Comparison of ENCODE assay signal across 12 cellular contexts in genomic region chr9:124399999-124400940, GRCh38. TPM values are rescaled to one million over a fixed set of nuclear protein-coding genes. Genes with fewer than 3 reads are reported as not detected.
DNase-seq lines count a peak whose midpoint lies in the region; ATAC-seq and TF ChIP-seq lines count a peak whose summit lies in the region.
"Had no signal": no experiment of that assay in that cellular context is flagged by ENCODE, and none has a peak within 500 bp of the region (broad histone marks: within the 10 kb centered on the region; RNA-seq: fewer than 3 reads in every experiment).

No MANE protein-coding gene starts in this region.

- H3K27ac ChIP-seq in HUES64 (ENCODE audit: low read depth, low read length), result peak overlapping the region; percentile 2
- peak overlapping the region; percentile 40 for H3K27ac ChIP-seq in iPS-20b (ENCODE audit: low read length)
- H3K27ac ChIP-seq in effector memory CD4-positive, alpha-beta T cell (ENCODE audit: insufficient read depth, low read length, poor library complexity, severe bottlenecking), result no peak overlapping the region
- H3K27ac ChIP-seq: pancreas had no signal

- no peaks in the 10 kb centered on the region for H3K27me3 Mint-ChIP-seq in brain
- H3K27me3 Mint-ChIP-seq: activated naive CD4-positive, alpha-beta T cell treated with anti-CD3 and anti-CD28 coated beads, Interleukin-2, amount 50 U/mL, for 24 hours had no signal

- H3K4me1 ChIP-seq in HUES64 (ENCODE audit: insufficient read depth, low read length) (peaks cover 26% of the 10 kb centered on the region), iPS-20b (ENCODE audit: insufficient read depth, low read length) (peaks cover 19% of the 10 kb centered on the region)
- no peaks in the 10 kb centered on the region for H3K4me1 ChIP-seq in effector memory CD4-positive, alpha-beta T cell (ENCODE audit: control insufficient read depth, insufficient read depth, low read length, poor library complexity, severe bottlenecking)
- H3K4me1 ChIP-seq: pancreas had no signal

- peak overlapping the region; percentile 63 to 96 (median 95) for H3K27ac Mint-ChIP-seq in brain
- H3K27ac Mint-ChIP-seq in stimulated activated effector memory CD8-positive, alpha-beta T cell treated with anti-CD3 and anti-CD28 coated beads, Interleukin-12 subunit alpha, Interleukin-12 subunit beta, amount 100 ng/mL, for 72 hours, result peak overlapping the region; percentile 85
- H3K27ac Mint-ChIP-seq: activated naive CD4-positive, alpha-beta T cell treated with anti-CD3 and anti-CD28 coated beads, Interleukin-2, amount 50 U/mL, for 24 hours had no signal

- no peaks in the 10 kb centered on the region for H3K9me3 Mint-ChIP-seq in brain
- H3K9me3 Mint-ChIP-seq in stimulated activated effector memory CD8-positive, alpha-beta T cell treated with anti-CD3 and anti-CD28 coated beads, Interleukin-12 subunit alpha, Interleukin-12 subunit beta, amount 100 ng/mL, for 72 hours, result no peaks in the 10 kb centered on the region
- H3K9me3 Mint-ChIP-seq: activated naive CD4-positive, alpha-beta T cell treated with anti-CD3 and anti-CD28 coated beads, Interleukin-2, amount 50 U/mL, for 24 hours had no signal

- WGBS in HUES64, result 66% methylated on average over 13 of the region's 13 CpGs

- H3K36me3 ChIP-seq in HUES64 (ENCODE audit: insufficient read depth, low read length) (peaks cover 56% of the 10 kb centered on the region), iPS-20b (ENCODE audit: insufficient read depth, low read depth, low read length) (peaks cover 62% of the 10 kb centered on the region)
- peaks cover 46% of the 10 kb centered on the region for H3K36me3 ChIP-seq in effector memory CD4-positive, alpha-beta T cell (ENCODE audit: control insufficient read depth, insufficient read depth, low read length)

- H3K27me3 ChIP-seq in HUES64 (ENCODE audit: insufficient read depth, low read length) (no peaks in the 10 kb centered on the region), iPS-20b (ENCODE audit: insufficient read depth, low read length) (no peaks in the 10 kb centered on the region)
- no peaks in the 10 kb centered on the region for H3K27me3 ChIP-seq in effector memory CD4-positive, alpha-beta T cell (replicated peaks; ENCODE audit: control insufficient read depth, insufficient read depth, low read length, poor library complexity, severe bottlenecking)
- H3K27me3 ChIP-seq: pancreas had no signal

- no peak overlapping the region for H3K4me3 ChIP-seq in HUES64 (ENCODE audit: low read length)
- H3K4me3 ChIP-seq in iPS-20b (ENCODE audit: low read length), result no peak overlapping the region
- H3K4me3 ChIP-seq in effector memory CD4-positive, alpha-beta T cell (ENCODE audit: insufficient read depth, low read depth, low read length, poor library complexity, severe bottlenecking), result no peak overlapping the region
- H3K4me3 ChIP-seq: pancreas had no signal

- H3K9ac ChIP-seq in HUES64 (ENCODE audit: low read depth, low read length) (no peak overlapping the region; the same call in 1 of the 2 replicates), iPS-20b (ENCODE audit: low read depth, low read length) (0 out of 2 replicates have a peak overlapping the region, but pooled peaks have one; percentile 38)

- TF ChIP-seq CTCF in brain (conservative IDR thresholded peaks at IDR 0.05), result no peak

- no peak for DNase-seq in stimulated activated effector memory CD8-positive, alpha-beta T cell treated with anti-CD3 and anti-CD28 coated beads, Interleukin-12 subunit alpha, Interleukin-12 subunit beta, amount 100 ng/mL, for 72 hours (ENCODE audit: low spot score in 2 of 2)
- no peak for DNase-seq in effector memory CD4-positive, alpha-beta T cell
- no peak for DNase-seq in kidney tubule cell (ENCODE audit: low spot score)
- DNase-seq: DMS79 treated with DMSO at 0.1 percent for 48 hours, NCI-H1105 treated with DMSO at 0.1 percent for 48 hours, pancreas had no signal

- peaks cover 28% of the 10 kb centered on the region for H3K36me3 Mint-ChIP-seq in brain
- peaks cover 82% of the 10 kb centered on the region for H3K36me3 Mint-ChIP-seq in stimulated activated effector memory CD8-positive, alpha-beta T cell treated with anti-CD3 and anti-CD28 coated beads, Interleukin-12 subunit alpha, Interleukin-12 subunit beta, amount 100 ng/mL, for 72 hours

- peaks cover 68% of the 10 kb centered on the region for H3K4me1 Mint-ChIP-seq in brain
- peaks cover 37% of the 10 kb centered on the region for H3K4me1 Mint-ChIP-seq in stimulated activated effector memory CD8-positive, alpha-beta T cell treated with anti-CD3 and anti-CD28 coated beads, Interleukin-12 subunit alpha, Interleukin-12 subunit beta, amount 100 ng/mL, for 72 hours

- no peak for ATAC-seq in stimulated activated effector memory CD8-positive, alpha-beta T cell treated with anti-CD3 and anti-CD28 coated beads, Interleukin-12 subunit alpha, Interleukin-12 subunit beta, amount 100 ng/mL, for 72 hours
- no peak for ATAC-seq in HG02938 (IDR thresholded peaks at IDR 0.05; ENCODE audit: unreplicated experiment)
- ATAC-seq in HG02973 (IDR thresholded peaks at IDR 0.05; ENCODE audit: unreplicated experiment), result no peak

- no peaks in the 10 kb centered on the region for H3K9me3 ChIP-seq in HUES64 (ENCODE audit: insufficient read depth, low read depth, low read length)
- H3K9me3 ChIP-seq in iPS-20b (ENCODE audit: insufficient read depth, low read depth, low read length), result no peaks in the 10 kb centered on the region
- H3K9me3 ChIP-seq in effector memory CD4-positive, alpha-beta T cell (ENCODE audit: control insufficient read depth, low read length), result no peaks in the 10 kb centered on the region
- H3K9me3 ChIP-seq: pancreas had no signal

- H3K4me3 Mint-ChIP-seq in brain, result peak overlapping the region; percentile 24 to 68 (median 53)
- no peak overlapping the region for H3K4me3 Mint-ChIP-seq in stimulated activated effector memory CD8-positive, alpha-beta T cell treated with anti-CD3 and anti-CD28 coated beads, Interleukin-12 subunit alpha, Interleukin-12 subunit beta, amount 100 ng/mL, for 72 hours
- H3K4me3 Mint-ChIP-seq: activated naive CD4-positive, alpha-beta T cell treated with anti-CD3 and anti-CD28 coated beads, Interleukin-2, amount 50 U/mL, for 24 hours had no signal

RNA-seq across cellular contexts. Expression of gene PSMB7, which starts 15.0 kb away (rescaled TPM):
- polyA plus RNA-seq in HUES64 (2013, experiment 1 of 2), result 225 TPM
- polyA plus RNA-seq in HUES64 (2013, experiment 2 of 2), result 205 TPM
- polyA plus RNA-seq in brain (ENCODE audit: insufficient read depth, low read depth, low replicate concordance), result 525 TPM

RNA-seq across cellular contexts. Expression of gene ADGRD2, which starts 50.0 kb away (rescaled TPM):
- polyA plus RNA-seq in HUES64 (2013, experiment 1 of 2), result not detected
- not detected for polyA plus RNA-seq in HUES64 (2013, experiment 2 of 2)
- polyA plus RNA-seq in brain (ENCODE audit: insufficient read depth, low read depth, low replicate concordance), result 5.0 TPM
